In genomic region chr6:130018830-130019795, GRCh38 we compare ENCODE assay signal across 1 cellular context.
TF ChIP-seq lines count a peak whose summit lies in the region.

No MANE protein-coding gene starts in this region.

TF ChIP-seq in K562, 482 proteins besides CTCF, POLR2A, EP300 and RAD21 (continued from another document and continues in another):
- no peak for TF ChIP-seq PRDM10 (IDR thresholded peaks at IDR 0.05; ENCODE audit: partially characterized antibody)
- TF ChIP-seq FOS (IDR thresholded peaks at IDR 0.05; ENCODE audit: extremely low read depth, insufficient read length) = no peak
- TF ChIP-seq PCBP2 (IDR thresholded peaks at IDR 0.05; ENCODE audit: low read depth, low read length, poor library complexity, severe bottlenecking) = no peak
- 0 out of 2 replicates have a peak, but pooled peaks have one; percentile 22 for TF ChIP-seq TAF7 (tag; IDR thresholded peaks at IDR 0.05)
- no peak for TF ChIP-seq CREB1 (IDR thresholded peaks at IDR 0.05)
- no peak for TF ChIP-seq CREB1 (CRISPR knock-in tag; IDR thresholded peaks at IDR 0.05)
- no peak for TF ChIP-seq ZNF785 (CRISPR knock-in tag; IDR thresholded peaks at IDR 0.05)
- no peak for TF ChIP-seq SNIP1 (IDR thresholded peaks at IDR 0.05; ENCODE audit: low read depth)
- TF ChIP-seq NRF1 (conservative IDR thresholded peaks at IDR 0.05 in 1 of 2, IDR thresholded peaks at IDR 0.05 in 1 of 2) = peak; percentile 67 to 74
- peak; percentile 55; the same call in 1 of the 2 replicates for TF ChIP-seq ZNF766 (CRISPR knock-in tag; conservative IDR thresholded peaks at IDR 0.05)
- no peak for TF ChIP-seq STAT5B (CRISPR knock-in tag; IDR thresholded peaks at IDR 0.05)
- 0 out of 4 replicates have a peak, but pooled peaks have one; percentile 22 to 24 for TF ChIP-seq MAZ (CRISPR knock-in tag; conservative IDR thresholded peaks at IDR 0.05 in 1 of 2, IDR thresholded peaks at IDR 0.05 in 1 of 2)
- TF ChIP-seq, protein P1, sequence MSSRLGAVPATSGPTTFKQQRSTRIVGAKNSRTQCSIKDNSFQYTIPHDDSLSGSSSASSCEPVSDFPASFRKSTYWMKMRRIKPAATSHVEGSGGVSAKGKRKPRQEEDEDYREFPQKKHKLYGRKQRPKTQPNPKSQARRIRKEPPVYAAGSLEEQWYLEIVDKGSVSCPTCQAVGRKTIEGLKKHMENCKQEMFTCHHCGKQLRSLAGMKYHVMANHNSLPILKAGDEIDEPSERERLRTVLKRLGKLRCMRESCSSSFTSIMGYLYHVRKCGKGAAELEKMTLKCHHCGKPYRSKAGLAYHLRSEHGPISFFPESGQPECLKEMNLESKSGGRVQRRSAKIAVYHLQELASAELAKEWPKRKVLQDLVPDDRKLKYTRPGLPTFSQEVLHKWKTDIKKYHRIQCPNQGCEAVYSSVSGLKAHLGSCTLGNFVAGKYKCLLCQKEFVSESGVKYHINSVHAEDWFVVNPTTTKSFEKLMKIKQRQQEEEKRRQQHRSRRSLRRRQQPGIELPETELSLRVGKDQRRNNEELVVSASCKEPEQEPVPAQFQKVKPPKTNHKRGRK (tag; IDR thresholded peaks at IDR 0.05) = peak; percentile 47
- TF ChIP-seq THRAP3 (IDR thresholded peaks at IDR 0.05; ENCODE audit: borderline replicate concordance) = no peak
- TF ChIP-seq MTA3 (IDR thresholded peaks at IDR 0.05; ENCODE audit: borderline replicate concordance) = peak; percentile 38; the same call in 1 of the 2 replicates
- 0 out of 2 replicates have a peak, but pooled peaks have one; percentile 44 for TF ChIP-seq GATAD2A (IDR thresholded peaks at IDR 0.05)
- TF ChIP-seq DACH1 (IDR thresholded peaks at IDR 0.05; ENCODE audit: partially characterized antibody) = no peak
- TF ChIP-seq, protein P2, sequence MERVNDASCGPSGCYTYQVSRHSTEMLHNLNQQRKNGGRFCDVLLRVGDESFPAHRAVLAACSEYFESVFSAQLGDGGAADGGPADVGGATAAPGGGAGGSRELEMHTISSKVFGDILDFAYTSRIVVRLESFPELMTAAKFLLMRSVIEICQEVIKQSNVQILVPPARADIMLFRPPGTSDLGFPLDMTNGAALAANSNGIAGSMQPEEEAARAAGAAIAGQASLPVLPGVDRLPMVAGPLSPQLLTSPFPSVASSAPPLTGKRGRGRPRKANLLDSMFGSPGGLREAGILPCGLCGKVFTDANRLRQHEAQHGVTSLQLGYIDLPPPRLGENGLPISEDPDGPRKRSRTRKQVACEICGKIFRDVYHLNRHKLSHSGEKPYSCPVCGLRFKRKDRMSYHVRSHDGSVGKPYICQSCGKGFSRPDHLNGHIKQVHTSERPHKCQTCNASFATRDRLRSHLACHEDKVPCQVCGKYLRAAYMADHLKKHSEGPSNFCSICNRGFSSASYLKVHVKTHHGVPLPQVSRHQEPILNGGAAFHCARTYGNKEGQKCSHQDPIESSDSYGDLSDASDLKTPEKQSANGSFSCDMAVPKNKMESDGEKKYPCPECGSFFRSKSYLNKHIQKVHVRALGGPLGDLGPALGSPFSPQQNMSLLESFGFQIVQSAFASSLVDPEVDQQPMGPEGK (CRISPR knock-in tag; IDR thresholded peaks at IDR 0.05; ENCODE audit: borderline replicate concordance) = no peak
- no peak for TF ChIP-seq PHF21A (IDR thresholded peaks at IDR 0.05; ENCODE audit: borderline replicate concordance, low read depth)
- no peak for TF ChIP-seq ZNF263 (CRISPR knock-in tag; IDR thresholded peaks at IDR 0.05; ENCODE audit: borderline replicate concordance)
- TF ChIP-seq, protein P3, sequence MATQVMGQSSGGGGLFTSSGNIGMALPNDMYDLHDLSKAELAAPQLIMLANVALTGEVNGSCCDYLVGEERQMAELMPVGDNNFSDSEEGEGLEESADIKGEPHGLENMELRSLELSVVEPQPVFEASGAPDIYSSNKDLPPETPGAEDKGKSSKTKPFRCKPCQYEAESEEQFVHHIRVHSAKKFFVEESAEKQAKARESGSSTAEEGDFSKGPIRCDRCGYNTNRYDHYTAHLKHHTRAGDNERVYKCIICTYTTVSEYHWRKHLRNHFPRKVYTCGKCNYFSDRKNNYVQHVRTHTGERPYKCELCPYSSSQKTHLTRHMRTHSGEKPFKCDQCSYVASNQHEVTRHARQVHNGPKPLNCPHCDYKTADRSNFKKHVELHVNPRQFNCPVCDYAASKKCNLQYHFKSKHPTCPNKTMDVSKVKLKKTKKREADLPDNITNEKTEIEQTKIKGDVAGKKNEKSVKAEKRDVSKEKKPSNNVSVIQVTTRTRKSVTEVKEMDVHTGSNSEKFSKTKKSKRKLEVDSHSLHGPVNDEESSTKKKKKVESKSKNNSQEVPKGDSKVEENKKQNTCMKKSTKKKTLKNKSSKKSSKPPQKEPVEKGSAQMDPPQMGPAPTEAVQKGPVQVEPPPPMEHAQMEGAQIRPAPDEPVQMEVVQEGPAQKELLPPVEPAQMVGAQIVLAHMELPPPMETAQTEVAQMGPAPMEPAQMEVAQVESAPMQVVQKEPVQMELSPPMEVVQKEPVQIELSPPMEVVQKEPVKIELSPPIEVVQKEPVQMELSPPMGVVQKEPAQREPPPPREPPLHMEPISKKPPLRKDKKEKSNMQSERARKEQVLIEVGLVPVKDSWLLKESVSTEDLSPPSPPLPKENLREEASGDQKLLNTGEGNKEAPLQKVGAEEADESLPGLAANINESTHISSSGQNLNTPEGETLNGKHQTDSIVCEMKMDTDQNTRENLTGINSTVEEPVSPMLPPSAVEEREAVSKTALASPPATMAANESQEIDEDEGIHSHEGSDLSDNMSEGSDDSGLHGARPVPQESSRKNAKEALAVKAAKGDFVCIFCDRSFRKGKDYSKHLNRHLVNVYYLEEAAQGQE (CRISPR knock-in tag; IDR thresholded peaks at IDR 0.05; ENCODE audit: low read depth) = no peak
- no peak for TF ChIP-seq ZNF583 (CRISPR knock-in tag; IDR thresholded peaks at IDR 0.05)
- TF ChIP-seq, protein P4, sequence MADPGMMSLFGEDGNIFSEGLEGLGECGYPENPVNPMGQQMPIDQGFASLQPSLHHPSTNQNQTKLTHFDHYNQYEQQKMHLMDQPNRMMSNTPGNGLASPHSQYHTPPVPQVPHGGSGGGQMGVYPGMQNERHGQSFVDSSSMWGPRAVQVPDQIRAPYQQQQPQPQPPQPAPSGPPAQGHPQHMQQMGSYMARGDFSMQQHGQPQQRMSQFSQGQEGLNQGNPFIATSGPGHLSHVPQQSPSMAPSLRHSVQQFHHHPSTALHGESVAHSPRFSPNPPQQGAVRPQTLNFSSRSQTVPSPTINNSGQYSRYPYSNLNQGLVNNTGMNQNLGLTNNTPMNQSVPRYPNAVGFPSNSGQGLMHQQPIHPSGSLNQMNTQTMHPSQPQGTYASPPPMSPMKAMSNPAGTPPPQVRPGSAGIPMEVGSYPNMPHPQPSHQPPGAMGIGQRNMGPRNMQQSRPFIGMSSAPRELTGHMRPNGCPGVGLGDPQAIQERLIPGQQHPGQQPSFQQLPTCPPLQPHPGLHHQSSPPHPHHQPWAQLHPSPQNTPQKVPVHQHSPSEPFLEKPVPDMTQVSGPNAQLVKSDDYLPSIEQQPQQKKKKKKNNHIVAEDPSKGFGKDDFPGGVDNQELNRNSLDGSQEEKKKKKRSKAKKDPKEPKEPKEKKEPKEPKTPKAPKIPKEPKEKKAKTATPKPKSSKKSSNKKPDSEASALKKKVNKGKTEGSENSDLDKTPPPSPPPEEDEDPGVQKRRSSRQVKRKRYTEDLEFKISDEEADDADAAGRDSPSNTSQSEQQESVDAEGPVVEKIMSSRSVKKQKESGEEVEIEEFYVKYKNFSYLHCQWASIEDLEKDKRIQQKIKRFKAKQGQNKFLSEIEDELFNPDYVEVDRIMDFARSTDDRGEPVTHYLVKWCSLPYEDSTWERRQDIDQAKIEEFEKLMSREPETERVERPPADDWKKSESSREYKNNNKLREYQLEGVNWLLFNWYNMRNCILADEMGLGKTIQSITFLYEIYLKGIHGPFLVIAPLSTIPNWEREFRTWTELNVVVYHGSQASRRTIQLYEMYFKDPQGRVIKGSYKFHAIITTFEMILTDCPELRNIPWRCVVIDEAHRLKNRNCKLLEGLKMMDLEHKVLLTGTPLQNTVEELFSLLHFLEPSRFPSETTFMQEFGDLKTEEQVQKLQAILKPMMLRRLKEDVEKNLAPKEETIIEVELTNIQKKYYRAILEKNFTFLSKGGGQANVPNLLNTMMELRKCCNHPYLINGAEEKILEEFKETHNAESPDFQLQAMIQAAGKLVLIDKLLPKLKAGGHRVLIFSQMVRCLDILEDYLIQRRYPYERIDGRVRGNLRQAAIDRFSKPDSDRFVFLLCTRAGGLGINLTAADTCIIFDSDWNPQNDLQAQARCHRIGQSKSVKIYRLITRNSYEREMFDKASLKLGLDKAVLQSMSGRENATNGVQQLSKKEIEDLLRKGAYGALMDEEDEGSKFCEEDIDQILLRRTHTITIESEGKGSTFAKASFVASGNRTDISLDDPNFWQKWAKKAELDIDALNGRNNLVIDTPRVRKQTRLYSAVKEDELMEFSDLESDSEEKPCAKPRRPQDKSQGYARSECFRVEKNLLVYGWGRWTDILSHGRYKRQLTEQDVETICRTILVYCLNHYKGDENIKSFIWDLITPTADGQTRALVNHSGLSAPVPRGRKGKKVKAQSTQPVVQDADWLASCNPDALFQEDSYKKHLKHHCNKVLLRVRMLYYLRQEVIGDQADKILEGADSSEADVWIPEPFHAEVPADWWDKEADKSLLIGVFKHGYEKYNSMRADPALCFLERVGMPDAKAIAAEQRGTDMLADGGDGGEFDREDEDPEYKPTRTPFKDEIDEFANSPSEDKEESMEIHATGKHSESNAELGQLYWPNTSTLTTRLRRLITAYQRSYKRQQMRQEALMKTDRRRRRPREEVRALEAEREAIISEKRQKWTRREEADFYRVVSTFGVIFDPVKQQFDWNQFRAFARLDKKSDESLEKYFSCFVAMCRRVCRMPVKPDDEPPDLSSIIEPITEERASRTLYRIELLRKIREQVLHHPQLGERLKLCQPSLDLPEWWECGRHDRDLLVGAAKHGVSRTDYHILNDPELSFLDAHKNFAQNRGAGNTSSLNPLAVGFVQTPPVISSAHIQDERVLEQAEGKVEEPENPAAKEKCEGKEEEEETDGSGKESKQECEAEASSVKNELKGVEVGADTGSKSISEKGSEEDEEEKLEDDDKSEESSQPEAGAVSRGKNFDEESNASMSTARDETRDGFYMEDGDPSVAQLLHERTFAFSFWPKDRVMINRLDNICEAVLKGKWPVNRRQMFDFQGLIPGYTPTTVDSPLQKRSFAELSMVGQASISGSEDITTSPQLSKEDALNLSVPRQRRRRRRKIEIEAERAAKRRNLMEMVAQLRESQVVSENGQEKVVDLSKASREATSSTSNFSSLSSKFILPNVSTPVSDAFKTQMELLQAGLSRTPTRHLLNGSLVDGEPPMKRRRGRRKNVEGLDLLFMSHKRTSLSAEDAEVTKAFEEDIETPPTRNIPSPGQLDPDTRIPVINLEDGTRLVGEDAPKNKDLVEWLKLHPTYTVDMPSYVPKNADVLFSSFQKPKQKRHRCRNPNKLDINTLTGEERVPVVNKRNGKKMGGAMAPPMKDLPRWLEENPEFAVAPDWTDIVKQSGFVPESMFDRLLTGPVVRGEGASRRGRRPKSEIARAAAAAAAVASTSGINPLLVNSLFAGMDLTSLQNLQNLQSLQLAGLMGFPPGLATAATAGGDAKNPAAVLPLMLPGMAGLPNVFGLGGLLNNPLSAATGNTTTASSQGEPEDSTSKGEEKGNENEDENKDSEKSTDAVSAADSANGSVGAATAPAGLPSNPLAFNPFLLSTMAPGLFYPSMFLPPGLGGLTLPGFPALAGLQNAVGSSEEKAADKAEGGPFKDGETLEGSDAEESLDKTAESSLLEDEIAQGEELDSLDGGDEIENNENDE (IDR thresholded peaks at IDR 0.05; ENCODE audit: low read depth, low read length) = no peak
- TF ChIP-seq ZNF134 (CRISPR knock-in tag; conservative IDR thresholded peaks at IDR 0.05) = no peak
- TF ChIP-seq SIX5 (IDR thresholded peaks at IDR 0.05; ENCODE audit: borderline replicate concordance in 1 of 2, insufficient read depth in 1 of 2, low read depth in 1 of 2, low read length in 2 of 2) = no peak
- no peak for TF ChIP-seq BRD4 (IDR thresholded peaks at IDR 0.05)
- no peak for TF ChIP-seq RCOR1 (IDR thresholded peaks at IDR 0.05; ENCODE audit: borderline replicate concordance in 1 of 2, low read depth in 2 of 2, low read length in 2 of 2)
- TF ChIP-seq DNMT1 (IDR thresholded peaks at IDR 0.05) = no peak
- peak; percentile 38; the same call in 1 of the 2 replicates for TF ChIP-seq PHF8 (IDR thresholded peaks at IDR 0.05; ENCODE audit: borderline replicate concordance, low read length)
- TF ChIP-seq RBBP5 (IDR thresholded peaks at IDR 0.05; ENCODE audit: borderline replicate concordance, insufficient read depth, low read length, poor library complexity, severe bottlenecking) = peak; percentile 23
- no peak for TF ChIP-seq SFPQ (IDR thresholded peaks at IDR 0.05; ENCODE audit: low read depth, low read length)
